In genomic region chr14:102925646-102926045, GRCh38 we compare ENCODE assay signal across 24 cellular contexts. TPM values are rescaled to one million over a fixed set of nuclear protein-coding genes. Genes with fewer than 3 reads are reported as not detected.
"Had no signal": no experiment of that assay in that cellular context is flagged by ENCODE, and none has a peak within 500 bp of the region (broad histone marks: within the 10 kb centered on the region; RNA-seq: fewer than 3 reads in every experiment).

No MANE protein-coding gene starts in this region.

- H3K4me3 Mint-ChIP-seq: nephron progenitor cell; stimulated activated memory B cell treated with anti-CD40 and anti-IgM and Interleukin-4, amounts not matched to agents 10 μg/mL and 1 μg/mL and 100 μg/mL, for 72 hours; stimulated activated naive CD8-positive, alpha-beta T cell treated with anti-CD3 and anti-CD28 coated beads, Interleukin-15, amount 100 ng/mL, for 72 hours had no signal

- H3K27me3 Mint-ChIP-seq: stimulated activated memory B cell treated with anti-CD40 and anti-IgM and Interleukin-4, amounts not matched to agents 10 μg/mL and 1 μg/mL and 100 μg/mL, for 72 hours had no signal

- H3K4me3 ChIP-seq: coronary artery, dorsolateral prefrontal cortex, esophagus muscularis mucosa, gastrocnemius medialis, prostate gland, spleen, thoracic aorta, transverse colon had no signal

- H3K9me3 ChIP-seq: esophagus muscularis mucosa, gastrocnemius medialis, prostate gland, spleen, thoracic aorta, transverse colon had no signal

- H2AFZ ChIP-seq: parathyroid adenoma had no signal

- DNase-seq: central memory CD4-positive, alpha-beta T cell; dorsolateral prefrontal cortex; effector CD8-positive, alpha-beta T cell; gastrocnemius medialis; left colon; mammary epithelial cell; naive thymus-derived CD4-positive, alpha-beta T cell; nephron progenitor cell; spleen; stimulated activated CD4-positive, alpha-beta T cell treated with anti-CD3 and anti-CD28 coated beads, Interleukin-15, amount 100 ng/mL, for 24 hours; stimulated activated CD4-positive, alpha-beta T cell treated with anti-CD3 and anti-CD28 coated beads, Interleukin-1b, Interleukin-23, amount 100 ng/mL, for 48 hours; stimulated activated CD4-positive, alpha-beta T cell treated with anti-CD3 and anti-CD28 coated beads, Interleukin-4, amount 100 ng/mL, for 24 hours; stimulated activated naive CD8-positive, alpha-beta T cell treated with anti-CD3 and anti-CD28 coated beads, Interleukin-15, amount 100 ng/mL, for 72 hours; transverse colon had no signal

- ATAC-seq: gastrocnemius medialis; left colon; naive thymus-derived CD4-positive, alpha-beta T cell; sciatic nerve; stimulated activated memory B cell treated with anti-CD40 and anti-IgM and Interleukin-4, amounts not matched to agents 10 μg/mL and 1 μg/mL and 100 μg/mL, for 72 hours; stimulated activated naive CD8-positive, alpha-beta T cell treated with anti-CD3 and anti-CD28 coated beads, Interleukin-15, amount 100 ng/mL, for 72 hours had no signal

- H3K79me2 ChIP-seq: parathyroid adenoma had no signal

- H3K4me1 Mint-ChIP-seq: nephron progenitor cell had no signal

- H3K36me3 Mint-ChIP-seq: stimulated activated memory B cell treated with anti-CD40 and anti-IgM and Interleukin-4, amounts not matched to agents 10 μg/mL and 1 μg/mL and 100 μg/mL, for 72 hours had no signal

- H3K27ac Mint-ChIP-seq: naive thymus-derived CD4-positive, alpha-beta T cell; nephron progenitor cell; stimulated activated memory B cell treated with anti-CD40 and anti-IgM and Interleukin-4, amounts not matched to agents 10 μg/mL and 1 μg/mL and 100 μg/mL, for 72 hours; stimulated activated naive CD8-positive, alpha-beta T cell treated with anti-CD3 and anti-CD28 coated beads, Interleukin-15, amount 100 ng/mL, for 72 hours had no signal

- H3K27ac ChIP-seq: coronary artery, dorsolateral prefrontal cortex, epithelial cell of prostate, esophagus muscularis mucosa, gastrocnemius medialis, parathyroid adenoma, prostate gland, spleen, thoracic aorta had no signal

- H3K36me3 ChIP-seq: esophagus muscularis mucosa, gastrocnemius medialis, prostate gland, spleen, thoracic aorta, transverse colon had no signal

- FAIRE-seq: endometrium, urothelium cell line had no signal

- H3K9ac ChIP-seq: parathyroid adenoma had no signal

- H3K9me3 Mint-ChIP-seq: naive thymus-derived CD4-positive, alpha-beta T cell; nephron progenitor cell; stimulated activated memory B cell treated with anti-CD40 and anti-IgM and Interleukin-4, amounts not matched to agents 10 μg/mL and 1 μg/mL and 100 μg/mL, for 72 hours; stimulated activated naive CD8-positive, alpha-beta T cell treated with anti-CD3 and anti-CD28 coated beads, Interleukin-15, amount 100 ng/mL, for 72 hours had no signal

RNA-seq across cellular contexts. Expression of gene AMN, which starts 3.2 kb away (rescaled TPM):
- polyA plus RNA-seq: mammary epithelial cell had no signal
